24 cellular contexts compared by ENCODE assay signal in the genomic region with DNA sequence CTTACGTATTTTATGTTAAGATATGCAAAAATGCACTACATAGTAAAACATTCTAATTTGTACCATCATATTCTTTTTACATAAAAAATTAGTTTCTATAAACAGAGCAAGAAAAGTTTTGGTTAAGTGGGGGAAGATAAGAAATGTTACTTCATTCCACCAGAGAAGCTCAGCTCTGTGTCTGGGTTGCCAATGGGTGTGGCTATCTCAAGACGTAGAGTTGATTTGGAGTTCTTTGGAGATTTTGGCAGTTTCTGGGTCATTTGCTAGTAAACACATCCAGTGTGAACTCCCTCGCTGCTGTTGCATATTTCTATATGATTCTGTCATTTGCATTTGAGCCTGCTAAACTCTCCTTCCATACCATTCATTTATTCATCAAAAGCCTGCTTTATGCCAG. TPM values are rescaled to one million over a fixed set of nuclear protein-coding genes. Genes with fewer than 3 reads are reported as not detected.
DNase-seq lines count a peak whose midpoint lies in the region; ATAC-seq and TF ChIP-seq lines count a peak whose summit lies in the region.
"Had no signal": no experiment of that assay in that cellular context is flagged by ENCODE, and none has a peak within 500 bp of the region (broad histone marks: within the 10 kb centered on the region; RNA-seq: fewer than 3 reads in every experiment).

No MANE protein-coding gene starts in this region.

- ATAC-seq in SK-N-SH treated with all-trans-retinoic acid at 6 μM for 48 hours, result no peak
- peak; percentile 46 to 66 for ATAC-seq in right cardiac atrium
- ATAC-seq in activated CD4-positive, alpha-beta T cell treated with anti-CD3 and anti-CD28 coated beads for 36 hours, result no peak
- no peak for ATAC-seq in HG02938 (IDR thresholded peaks at IDR 0.05; ENCODE audit: unreplicated experiment)
- ATAC-seq: body of pancreas, foreskin keratinocyte had no signal

- H3K27ac Mint-ChIP-seq in dendritic cell treated with granulocyte-macrophage colony-stimulating factor and Interleukin-4, amounts not matched to agents 40 ng/mL and 50 ng/mL, for 4 days, result peak overlapping the region; percentile 68
- H3K27ac Mint-ChIP-seq in activated CD4-positive, alpha-beta T cell treated with anti-CD3 and anti-CD28 coated beads for 36 hours, result no peak overlapping the region
- H3K27ac Mint-ChIP-seq: activated naive CD8-positive, alpha-beta T cell treated with anti-CD3 and anti-CD28 coated beads, Interleukin-2, amount 10 ng/mL, durations not matched to agents 7 days and 5 days; IgD-negative memory B cell; immature natural killer cell; stimulated activated naive CD8-positive, alpha-beta T cell treated with anti-CD3 and anti-CD28 coated beads, Interleukin-15, Interleukin-2, amounts not matched to agents 100 ng/mL and 50 ng/mL, for 24 hours had no signal

- DNase-seq in SK-N-SH, result no peak
- DNase-seq in right cardiac atrium, result peak in 2 of 3 donors; percentile 23 to 75
- no peak for DNase-seq in activated CD4-positive, alpha-beta T cell treated with anti-CD3 and anti-CD28 coated beads for 36 hours
- no peak for DNase-seq in H4 (ENCODE audit: low spot score)
- DNase-seq: activated naive CD8-positive, alpha-beta T cell treated with anti-CD3 and anti-CD28 coated beads, Interleukin-2, amount 10 ng/mL, durations not matched to agents 7 days and 5 days; AML-193; body of pancreas; cortex of kidney; DMS79; foreskin keratinocyte; immature natural killer cell; NCI-H510A; NK-92 treated with Interleukin-12 subunit alpha and Interleukin-12 subunit beta, amount 100 ng/mL, for 24 hours; Peyer's patch; upper lobe of left lung had no signal

- peaks cover 5 to 14% of the 10 kb centered on the region in 2 experiments for H3K36me3 ChIP-seq in SK-N-SH (replicated peaks in 1 of 2; ENCODE audit: control insufficient read depth in 1 of 2, insufficient read depth in 2 of 2, low read length in 1 of 2)
- H3K36me3 ChIP-seq: neutrophil, Peyer's patch, upper lobe of left lung had no signal

- H3K36me3 Mint-ChIP-seq in dendritic cell treated with granulocyte-macrophage colony-stimulating factor and Interleukin-4, amounts not matched to agents 40 ng/mL and 50 ng/mL, for 4 days (ENCODE audit: low read depth), result peaks cover 97% of the 10 kb centered on the region
- no peaks in the 10 kb centered on the region for H3K36me3 Mint-ChIP-seq in activated CD4-positive, alpha-beta T cell treated with anti-CD3 and anti-CD28 coated beads for 36 hours (ENCODE audit: low read depth)
- H3K36me3 Mint-ChIP-seq: IgD-negative memory B cell had no signal

- H3K9me3 Mint-ChIP-seq in dendritic cell treated with granulocyte-macrophage colony-stimulating factor and Interleukin-4, amounts not matched to agents 40 ng/mL and 50 ng/mL, for 4 days, result no peaks in the 10 kb centered on the region
- no peaks in the 10 kb centered on the region for H3K9me3 Mint-ChIP-seq in activated CD4-positive, alpha-beta T cell treated with anti-CD3 and anti-CD28 coated beads for 36 hours (ENCODE audit: low read depth)
- H3K9me3 Mint-ChIP-seq: IgD-negative memory B cell, immature natural killer cell had no signal

- peaks cover 5% of the 10 kb centered on the region; the same call in 1 of the 2 replicates for H3K79me2 ChIP-seq in SK-N-SH (ENCODE audit: insufficient read depth)

- H4K20me1 ChIP-seq in SK-N-SH (ENCODE audit: insufficient read depth), result no peaks in the 10 kb centered on the region; the same call in 1 of the 2 replicates

- POLR2A ChIA-PET in SK-N-SH (lab: Yijun Ruan, JAX), result no interaction called here
- POLR2A ChIA-PET in activated CD4-positive, alpha-beta T cell treated with anti-CD3 and anti-CD28 coated beads for 36 hours (lab: Charles Lee), result no interaction called here

- TF ChIP-seq EP300 in SK-N-SH (IDR thresholded peaks at IDR 0.05; ENCODE audit: borderline replicate concordance in 1 of 2, low read depth in 1 of 2, low read length in 1 of 2), result no peak

- no peak for TF ChIP-seq CTCF in SK-N-SH (IDR thresholded peaks at IDR 0.05)

- peak overlapping the region; percentile 72 for H3K4me3 Mint-ChIP-seq in dendritic cell treated with granulocyte-macrophage colony-stimulating factor and Interleukin-4, amounts not matched to agents 40 ng/mL and 50 ng/mL, for 4 days
- no peak overlapping the region for H3K4me3 Mint-ChIP-seq in activated CD4-positive, alpha-beta T cell treated with anti-CD3 and anti-CD28 coated beads for 36 hours
- H3K4me3 Mint-ChIP-seq: activated naive CD8-positive, alpha-beta T cell treated with anti-CD3 and anti-CD28 coated beads, Interleukin-2, amount 10 ng/mL, durations not matched to agents 7 days and 5 days; IgD-negative memory B cell; immature natural killer cell; stimulated activated naive CD8-positive, alpha-beta T cell treated with anti-CD3 and anti-CD28 coated beads, Interleukin-15, Interleukin-2, amounts not matched to agents 100 ng/mL and 50 ng/mL, for 24 hours had no signal

- no peaks in the 10 kb centered on the region for H3K27me3 Mint-ChIP-seq in dendritic cell treated with granulocyte-macrophage colony-stimulating factor and Interleukin-4, amounts not matched to agents 40 ng/mL and 50 ng/mL, for 4 days
- peaks cover 4% of the 10 kb centered on the region for H3K27me3 Mint-ChIP-seq in activated CD4-positive, alpha-beta T cell treated with anti-CD3 and anti-CD28 coated beads for 36 hours

- H3K27ac ChIP-seq in SK-N-SH (ENCODE audit: low read depth in 2 of 2, low read length in 1 of 2) (no peak overlapping the region; a peak in 1 of 4 replicates), right cardiac atrium (ENCODE audit: low read length) (no peak overlapping the region), temporal lobe (ENCODE audit: low read depth, low read length) (peak overlapping the region; percentile 54)
- H3K27ac ChIP-seq: 22Rv1, foreskin keratinocyte, neutrophil, VCaP had no signal

- no peak overlapping the region for H2AFZ ChIP-seq in SK-N-SH (ENCODE audit: low read depth)

- peaks cover 63% of the 10 kb centered on the region for H3K4me1 Mint-ChIP-seq in dendritic cell treated with granulocyte-macrophage colony-stimulating factor and Interleukin-4, amounts not matched to agents 40 ng/mL and 50 ng/mL, for 4 days (ENCODE audit: low read depth)
- H3K4me1 Mint-ChIP-seq in activated CD4-positive, alpha-beta T cell treated with anti-CD3 and anti-CD28 coated beads for 36 hours, result no peaks in the 10 kb centered on the region
- H3K4me1 Mint-ChIP-seq: activated naive CD8-positive, alpha-beta T cell treated with anti-CD3 and anti-CD28 coated beads, Interleukin-2, amount 10 ng/mL, durations not matched to agents 7 days and 5 days; IgD-negative memory B cell; immature natural killer cell had no signal

- 94% methylated on average over 3 of the region's 3 CpGs for WGBS in SK-N-SH (ENCODE audit: low lambda C conversion rate)
- WGBS in right cardiac atrium, result 52% methylated on average over 3 of the region's 3 CpGs

- no peak for TF ChIP-seq RAD21 in SK-N-SH (IDR thresholded peaks at IDR 0.05; ENCODE audit: low read length)

- no peak overlapping the region for H3K4me3 ChIP-seq in SK-N-SH (ENCODE audit: low read depth in 2 of 2, low read length in 1 of 2)
- H3K4me3 ChIP-seq in right cardiac atrium (ENCODE audit: low read length), result no peak overlapping the region
- H3K4me3 ChIP-seq: body of pancreas, Peyer's patch, upper lobe of left lung had no signal

- H3F3A ChIP-seq in SK-N-SH (replicated peaks; ENCODE audit: insufficient read depth), result no peaks in the 10 kb centered on the region

- no peaks in the 10 kb centered on the region for H3K9me2 ChIP-seq in SK-N-SH

- H3K4me1 ChIP-seq in SK-N-SH (ENCODE audit: control insufficient read depth in 1 of 2, insufficient read depth in 2 of 2, low read depth in 1 of 2, low read length in 1 of 2) (peaks cover 16 to 39% of the 10 kb centered on the region in 2 experiments), right cardiac atrium (ENCODE audit: control insufficient read depth, insufficient read depth, low read length) (peaks cover 22% of the 10 kb centered on the region)

- CTCF ChIA-PET in SK-N-SH (lab: Yijun Ruan, JAX), result interaction anchor here (2.0 kb wide), 1 partner anchor 104 kb away, joined by 9 read pairs; no protein-coding TSS in a partner anchor
- CTCF ChIA-PET in activated CD4-positive, alpha-beta T cell treated with anti-CD3 and anti-CD28 coated beads for 36 hours (lab: Charles Lee), result no interaction called here

- H3K9ac ChIP-seq in SK-N-SH, result no peak overlapping the region

- H3K9me3 ChIP-seq in SK-N-SH, result no peaks in the 10 kb centered on the region
- no peaks in the 10 kb centered on the region for H3K9me3 ChIP-seq in right cardiac atrium (ENCODE audit: control insufficient read depth, low read length)
- H3K9me3 ChIP-seq: body of pancreas, neutrophil, Peyer's patch, upper lobe of left lung had no signal

- H3K27me3 ChIP-seq in SK-N-SH (ENCODE audit: insufficient read depth) (no peaks in the 10 kb centered on the region), right cardiac atrium (ENCODE audit: control insufficient read depth, insufficient read depth) (no peaks in the 10 kb centered on the region)
- H3K27me3 ChIP-seq: body of pancreas, foreskin keratinocyte, Peyer's patch, upper lobe of left lung had no signal

- peak overlapping the region; percentile 26; the same call in 1 of the 2 replicates for H3K4me2 ChIP-seq in SK-N-SH

- intact Hi-C loops in dendritic cell treated with granulocyte-macrophage colony-stimulating factor and Interleukin-4, amounts not matched to agents 40 ng/mL and 50 ng/mL, for 4 days (cut with micrococcal nuclease), result no loop called here
- intact Hi-C loops in right cardiac atrium (cut with DNase I), result loop anchor here in 2 of 4 donors (10.0 kb wide), 2 partner anchors 53 to 63 kb away; no protein-coding TSS in a partner anchor
- intact Hi-C loops in activated CD4-positive, alpha-beta T cell treated with anti-CD3 and anti-CD28 coated beads for 36 hours (cut with DNase I, micrococcal nuclease), result no loop called here

TF ChIP-seq in SK-N-SH, 30 proteins besides CTCF, POLR2A, EP300 and RAD21 (continues in another document):
- no peak for TF ChIP-seq MXI1 (IDR thresholded peaks at IDR 0.05; ENCODE audit: low read depth, low read length)

RNA-seq across cellular contexts. Expression of a gene that starts 7.2 kb away (rescaled TPM):
- 8.3 and 10.7 TPM in 2 replicates for polyA plus RNA-seq in SK-N-SH (2012; rRNA removed)
- polyA plus RNA-seq in SK-N-SH (2012; cell fraction: cytosol; rRNA removed), result 8.7 and 9.7 TPM in 2 replicates
- polyA plus RNA-seq in SK-N-SH (2012; cell fraction: nucleus; rRNA removed), result 10.3 and 15.7 TPM in 2 replicates
- total RNA-seq in right cardiac atrium, result 10 to 100 TPM; 16.3 to 22.9 (median 17.2) TPM
- 7.2 TPM for polyA plus RNA-seq in right cardiac atrium
- 34.7 TPM for total RNA-seq in temporal lobe
- 1 to 10 TPM; 2.0 TPM for total RNA-seq in activated CD4-positive, alpha-beta T cell treated with anti-CD3 and anti-CD28 coated beads for 36 hours
- 14.9 and 18.7 TPM in 2 replicates for total RNA-seq in H4 (2014; rRNA removed; shearing (Covaris generic))
- polyA plus RNA-seq: IgD-negative memory B cell had no signal

Comparison
In these comparisons a context has a peak if more than half of its experiments do, and no peak if none do; other contexts are left out.
1. DNase-seq: peak in right cardiac atrium (2 of 3); none in SK-N-SH (single experiment), activated CD4-positive, alpha-beta T cell treated with anti-CD3 and anti-CD28 coated beads for 36 hours (single experiment) and H4 (single experiment).
2. ATAC-seq: peak in right cardiac atrium (2 of 2); none in SK-N-SH treated with all-trans-retinoic acid at 6 μM for 48 hours (single experiment), activated CD4-positive, alpha-beta T cell treated with anti-CD3 and anti-CD28 coated beads for 36 hours (single experiment) and HG02938 (single experiment).